ENCODE assay signal across 23 cellular contexts in the genomic region with DNA sequence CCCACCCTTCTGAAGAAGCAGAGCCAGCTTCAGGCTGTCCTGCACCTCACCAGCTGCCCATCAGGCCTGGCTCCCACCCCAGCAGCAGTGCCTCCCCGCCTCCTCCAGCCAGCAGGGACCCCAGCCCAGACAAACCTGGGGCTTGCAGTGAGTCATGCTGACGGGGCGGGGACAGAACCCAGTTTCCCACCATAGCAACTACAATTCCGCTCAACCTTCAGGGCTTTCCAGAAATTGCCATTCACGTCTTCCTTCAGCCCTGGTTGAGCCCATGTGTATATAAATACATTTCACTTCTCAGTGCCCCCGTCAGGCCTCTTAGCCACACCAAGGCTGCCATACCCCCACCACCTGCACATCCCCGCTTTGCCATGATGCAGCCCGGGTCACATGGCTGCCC. TPM values are rescaled to one million over a fixed set of nuclear protein-coding genes. Genes with fewer than 3 reads are reported as not detected.
DNase-seq lines count a peak whose midpoint lies in the region; ATAC-seq, FAIRE-seq and TF ChIP-seq lines count a peak whose summit lies in the region.
"Had no signal": no experiment of that assay in that cellular context is flagged by ENCODE, and none has a peak within 500 bp of the region (broad histone marks: within the 10 kb centered on the region; RNA-seq: fewer than 3 reads in every experiment).

No MANE protein-coding gene starts in this region.

- no peaks in the 10 kb centered on the region for H3K36me3 Mint-ChIP-seq in MCF 10A (ENCODE audit: insufficient read depth, unreplicated experiment)
- H3K36me3 Mint-ChIP-seq: CD4-positive, CD25-positive, alpha-beta regulatory T cell; CD8-positive, alpha-beta memory T cell; IgD-negative memory B cell had no signal

- H3K27ac ChIP-seq in breast epithelium (peak overlapping the region; percentile 71 to 86), K562 (ENCODE audit: extremely low read depth, low read depth, low read length) (no peak overlapping the region), kidney (ENCODE audit: low read depth in 2 of 2, low read length in 2 of 2) (no peak overlapping the region), suprapubic skin (peak overlapping the region; percentile 14)
- H3K27ac ChIP-seq: BLaER1 treated with 17β-estradiol and CSF1 and Interleukin-3, amounts not matched to agents 10 nM and 100 nM had no signal

- intact Hi-C loops in breast epithelium (cut with DNase I; ENCODE audit: low total_unique reads) (no loop called here), MCF 10A (cut with micrococcal nuclease) (no loop called here), K562 (cut with micrococcal nuclease) (no loop called here), kidney (cut with DNase I) (no loop called here)

- H3K9me3 ChIP-seq in breast epithelium (no peaks in the 10 kb centered on the region), K562 (replicated peaks; ENCODE audit: control insufficient read depth, insufficient read depth, low read depth, low read length) (no peaks in the 10 kb centered on the region), kidney (ENCODE audit: control insufficient read depth in 1 of 2, low read length in 2 of 2) (no peaks in the 10 kb centered on the region), suprapubic skin (no peaks in the 10 kb centered on the region)
- H3K9me3 ChIP-seq: BLaER1 treated with 17β-estradiol and CSF1 and Interleukin-3, amounts not matched to agents 10 nM and 100 nM had no signal

- ATAC-seq in K562, result no peak
- ATAC-seq in HG02884 (IDR thresholded peaks at IDR 0.05; ENCODE audit: unreplicated experiment), result no peak
- ATAC-seq: HepG2 had no signal

- no peak overlapping the region for H3K4me3 Mint-ChIP-seq in MCF 10A (ENCODE audit: unreplicated experiment)
- H3K4me3 Mint-ChIP-seq: CD4-positive, CD25-positive, alpha-beta regulatory T cell; HFFc6; IgD-negative memory B cell had no signal

- BruUV-seq in MCF 10A (replicated peaks; lab: Mats Ljungman, UMichigan) (no TSS peak), K562 (replicated peaks; lab: Mats Ljungman, UMichigan) (no TSS peak)

- H3K9me1 ChIP-seq in K562 (ENCODE audit: control insufficient read depth, insufficient read depth, low read length), result no peaks in the 10 kb centered on the region

- no peaks in the 10 kb centered on the region for H3K79me2 ChIP-seq in K562 (ENCODE audit: control insufficient read depth, insufficient read depth, low read length)

- in situ Hi-C loops in K562 (cut with MboI), result no loop called here

- no peak for DNase-seq in breast epithelium (ENCODE audit: low spot score in 2 of 2)
- DNase-seq in MCF 10A (ENCODE audit: unreplicated experiment), result no peak
- no peak for DNase-seq in K562 (ENCODE audit: extremely low read depth in 1 of 4, low spot score in 3 of 4)
- DNase-seq in kidney, result peak; percentile 42
- no peak for DNase-seq in suprapubic skin (ENCODE audit: low spot score in 2 of 2)
- no peak for DNase-seq in NCI-H526 treated with DMSO at 0.1 percent for 48 hours (lab: John Stamatoyannopoulos, UW)
- no peak for DNase-seq in DMS114 treated with DMSO at 0.1 percent for 48 hours (lab: John Stamatoyannopoulos, UW; ENCODE audit: unreplicated experiment)
- DNase-seq: 8988T; CD4-positive, CD25-positive, alpha-beta regulatory T cell; CD8-positive, alpha-beta memory T cell; COR-L47; DMS 273 treated with DMSO at 0.1 percent for 48 hours; GDM1; GOT3; HCEC 1CT; HFFc6; KG1 had no signal

- H2AFZ ChIP-seq in K562 (ENCODE audit: low read depth, low read length), result peak overlapping the region; percentile 42; the same call in 1 of the 2 replicates

- TF ChIP-seq EP300 in K562 (IDR thresholded peaks at IDR 0.05; ENCODE audit: low read length) (no peak), suprapubic skin (IDR thresholded peaks at IDR 0.05) (no peak)

- FAIRE-seq in K562 (lab: Jason Lieb, UNC) (no peak), kidney (lab: Jason Lieb, UNC) (no peak)
- FAIRE-seq: HepG2 had no signal

- H3K9me3 Mint-ChIP-seq in MCF 10A (ENCODE audit: unreplicated experiment), result no peaks in the 10 kb centered on the region
- H3K9me3 Mint-ChIP-seq: CD4-positive, CD25-positive, alpha-beta regulatory T cell; CD8-positive, alpha-beta memory T cell; HFFc6; IgD-negative memory B cell had no signal

- H3K4me1 ChIP-seq in breast epithelium (no peaks in the 10 kb centered on the region), K562 (replicated peaks in 1 of 2; ENCODE audit: control insufficient read depth in 2 of 2, insufficient read depth in 2 of 2, low read length in 2 of 2) (peaks cover 9 to 71% of the 10 kb centered on the region in 2 experiments; a peak in 4 of 5 replicates), kidney (ENCODE audit: control insufficient read depth in 1 of 2, insufficient read depth in 1 of 2, low read depth in 1 of 2, low read length in 2 of 2) (peaks cover 0 to 5% of the 10 kb centered on the region in 2 donors), suprapubic skin (peaks cover 6% of the 10 kb centered on the region)

- H4K20me1 ChIP-seq in K562 (replicated peaks; ENCODE audit: control insufficient read depth, insufficient read depth, low read length), result no peaks in the 10 kb centered on the region; the same call in 1 of the 2 replicates
- H4K20me1 ChIP-seq: BLaER1 treated with 17β-estradiol and CSF1 and Interleukin-3, amounts not matched to agents 10 nM and 100 nM had no signal

- TF ChIP-seq POLR2A in breast epithelium (IDR thresholded peaks at IDR 0.05) (no peak), K562 (conservative IDR thresholded peaks at IDR 0.05) (no peak), suprapubic skin (IDR thresholded peaks at IDR 0.05) (no peak)

- H3K27me3 ChIP-seq in breast epithelium (no peaks in the 10 kb centered on the region), K562 (ENCODE audit: control insufficient read depth in 2 of 2, insufficient read depth in 2 of 2, low read length in 2 of 2) (no peaks in the 10 kb centered on the region), suprapubic skin (no peaks in the 10 kb centered on the region)
- H3K27me3 ChIP-seq: BLaER1 treated with 17β-estradiol and CSF1 and Interleukin-3, amounts not matched to agents 10 nM and 100 nM had no signal

- H3K9ac ChIP-seq in K562 (ENCODE audit: insufficient read depth in 1 of 2, low read depth in 2 of 2, low read length in 2 of 2) (peak overlapping the region in 1 of 2 experiments; percentile 55; a peak in 2 of 4 replicates), kidney (ENCODE audit: low read length in 2 of 2) (no peak overlapping the region)

- H3K27ac Mint-ChIP-seq in MCF 10A (ENCODE audit: low read depth, unreplicated experiment), result no peak overlapping the region
- H3K27ac Mint-ChIP-seq: CD4-positive, CD25-positive, alpha-beta regulatory T cell; CD8-positive, alpha-beta memory T cell; HFFc6 had no signal

- no peak for TF ChIP-seq CTCF in breast epithelium (IDR thresholded peaks at IDR 0.05)
- TF ChIP-seq CTCF in MCF 10A (IDR thresholded peaks at IDR 0.05; ENCODE audit: unreplicated experiment), result no peak
- TF ChIP-seq CTCF in K562 (IDR thresholded peaks at IDR 0.05 in 2 of 3, conservative IDR thresholded peaks at IDR 0.05 in 1 of 3; ENCODE audit: insufficient read depth in 2 of 3, low read depth in 1 of 3, low read length in 3 of 3), result no peak
- TF ChIP-seq CTCF in kidney (IDR thresholded peaks at IDR 0.05; ENCODE audit: borderline replicate concordance, extremely low read depth, insufficient read depth), result no peak
- no peak for TF ChIP-seq CTCF in suprapubic skin (IDR thresholded peaks at IDR 0.05)

- peak overlapping the region in 1 of 3 donors; percentile 67 for H3K4me3 ChIP-seq in breast epithelium
- no peak overlapping the region for H3K4me3 ChIP-seq in K562
- no peak overlapping the region for H3K4me3 ChIP-seq in kidney (ENCODE audit: low read length in 2 of 2)
- no peak overlapping the region for H3K4me3 ChIP-seq in suprapubic skin
- H3K4me3 ChIP-seq: BLaER1 treated with 17β-estradiol and CSF1 and Interleukin-3, amounts not matched to agents 10 nM and 100 nM had no signal

- POLR2A ChIA-PET in MCF 10A (lab: Yijun Ruan, JAX), result no interaction called here
- POLR2A ChIA-PET in K562 (lab: Yijun Ruan, JAX), result interaction anchor here (0.7 to 1.7 kb wide), 3 partner anchors 8 to 254 kb away, joined by 3 to 5 read pairs (median 4); no protein-coding TSS in a partner anchor

- 51% methylated on average over 8 of the region's 8 CpGs for WGBS in K562 (ENCODE audit: insufficient coverage, low coverage, missing lambda C conversion rate)
- 93% methylated on average over 8 of the region's 8 CpGs for WGBS in suprapubic skin

- no peak for TF ChIP-seq RAD21 in K562 (CRISPR knock-in tag; conservative IDR thresholded peaks at IDR 0.05 in 1 of 2, IDR thresholded peaks at IDR 0.05 in 1 of 2)

- H3K27me3 Mint-ChIP-seq in MCF 10A (ENCODE audit: insufficient read depth, unreplicated experiment), result no peaks in the 10 kb centered on the region

- no peak overlapping the region for H3K4me2 ChIP-seq in K562 (ENCODE audit: insufficient read depth, low read length)

- H3K4me1 Mint-ChIP-seq in MCF 10A (ENCODE audit: insufficient read depth, unreplicated experiment), result peaks cover 11% of the 10 kb centered on the region

- H3K36me3 ChIP-seq in breast epithelium (no peaks in the 10 kb centered on the region), K562 (ENCODE audit: control insufficient read depth, insufficient read depth, low read length) (no peaks in the 10 kb centered on the region), kidney (ENCODE audit: control insufficient read depth in 1 of 2, insufficient read depth in 2 of 2, low read length in 2 of 2) (no peaks in the 10 kb centered on the region), suprapubic skin (no peaks in the 10 kb centered on the region)
- H3K36me3 ChIP-seq: BLaER1 treated with 17β-estradiol and CSF1 and Interleukin-3, amounts not matched to agents 10 nM and 100 nM had no signal

- CTCF ChIA-PET in MCF 10A (lab: Yijun Ruan, JAX), result no interaction called here
- CTCF ChIA-PET in K562 (lab: Yijun Ruan, JAX; ENCODE audit: low intra/inter-chr PET ratio), result no interaction called here

RNA-seq across cellular contexts. Expression of a gene that starts 4.4 kb away (rescaled TPM):
- 100 to 1,000 TPM in 1 of 3 donors, 10 to 100 TPM in 1, under 1 TPM in 1; 0.48 to 123 (median 89.0) TPM for total RNA-seq in breast epithelium
- total RNA-seq in MCF 10A (2022), result not detected in 2 replicates
- total RNA-seq in K562 (2011; cell fraction: chromatin; rRNA removed; ENCODE audit: low replicate concordance), result not detected in 2 replicates
- total RNA-seq in K562 (2011; cell fraction: nucleolus; rRNA removed), result 0.13 TPM in 1 of 2 replicates, not detected in the other
- 0.29 TPM in 1 of 2 replicates, not detected in the other for total RNA-seq in K562 (2011; cell fraction: nucleoplasm; rRNA removed)
- total RNA-seq in K562 (2014; rRNA removed), result 0.08 TPM in 1 of 2 replicates, not detected in the other
- total RNA-seq in K562 (2014; rRNA removed; fragmentation: Illumina TruSeq; extraction: Trizol), result not detected in 2 replicates
- 0.11 and 0.15 TPM in 2 replicates for total RNA-seq in K562 (2015; rRNA removed; fragmentation: Illumina TruSeq; extraction: Trizol)
- 0.11 and 0.16 TPM in 2 replicates for total RNA-seq in K562 (2021)
- 0.04 and 0.08 TPM in 2 replicates for polyA plus RNA-seq in K562 (2011; rRNA removed)
- polyA plus RNA-seq in K562 (2011; cell fraction: cytosol; rRNA removed), result 0.13 and 0.16 TPM in 2 replicates
- polyA plus RNA-seq in K562 (2011; cell fraction: nucleus; rRNA removed), result 0.23 and 0.35 TPM in 2 replicates
- polyA plus RNA-seq in K562 (2012), result 0.05 TPM in 1 of 2 replicates, not detected in the other
- 0.10 TPM in 1 of 2 replicates, not detected in the other for polyA plus RNA-seq in K562 (2014; fragmentation: Illumina TruSeq; extraction: Trizol)
- not detected for polyA plus RNA-seq in K562 (2014; fragmentation: Nextera tagmentation; extraction: Ambion mirVana)
- polyA plus RNA-seq in K562 (2014; rRNA removed), result 0.08 and 0.12 TPM in 2 replicates
- polyA minus RNA-seq in K562 (2011; rRNA and poly(A)+ RNA removed), result not detected in 2 replicates
- polyA minus RNA-seq in K562 (2011; cell fraction: cytosol; rRNA and poly(A)+ RNA removed), result not detected in 2 replicates
- polyA minus RNA-seq in K562 (2011; cell fraction: nucleus; rRNA and poly(A)+ RNA removed), result not detected in 2 replicates
- total RNA-seq in kidney, result 0.19 TPM
- polyA plus RNA-seq in kidney (ENCODE audit: insufficient read depth, low read depth, low replicate concordance), result not detected
- 10 to 100 TPM; 25.0 to 45.9 (median 32.3) TPM for total RNA-seq in suprapubic skin
- total RNA-seq: A673; CD8-positive, alpha-beta memory T cell; Daoy; HepG2; HFFc6 had no signal
- polyA plus RNA-seq: CD4-positive, CD25-positive, alpha-beta regulatory T cell; CD8-positive, alpha-beta memory T cell; HepG2; IgD-negative memory B cell had no signal

Comparison
In these comparisons a context has a peak if more than half of its experiments do, and no peak if none do; other contexts are left out.
1. H3K27ac ChIP-seq: peak in breast epithelium (2 of 2) and suprapubic skin (single experiment); none in K562 (single experiment) and kidney (0 of 2).